26 cellular contexts compared by ENCODE assay signal in the genomic region with DNA sequence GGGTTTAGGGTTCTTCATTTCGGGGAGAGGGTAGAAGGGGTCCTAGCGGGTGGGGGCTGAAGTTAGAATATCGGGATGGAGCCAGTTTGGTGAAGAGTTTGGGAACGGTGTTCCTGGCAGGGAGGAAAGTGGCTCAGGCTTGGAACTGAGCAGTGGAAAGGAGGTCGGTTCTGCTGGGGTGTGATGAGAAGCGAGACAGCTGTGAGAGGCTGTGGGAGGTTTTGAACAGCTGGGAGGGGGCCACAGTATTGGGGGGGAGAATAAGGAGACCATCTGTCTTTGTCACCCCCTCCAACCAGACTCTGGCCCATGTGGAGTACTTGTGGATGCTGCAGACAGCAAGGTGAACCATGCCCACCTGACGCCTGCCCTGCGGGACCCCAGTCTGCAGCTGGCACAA. TPM values are rescaled to one million over a fixed set of nuclear protein-coding genes. Genes with fewer than 3 reads are reported as not detected.
A peak's percentile ranks its signal among the peaks of the same experiment; 100 is the strongest.
DNase-seq lines count a peak whose midpoint lies in the region; ATAC-seq and TF ChIP-seq lines count a peak whose summit lies in the region.
"Had no signal": no experiment of that assay in that cellular context is flagged by ENCODE, and none has a peak within 500 bp of the region (broad histone marks: within the 10 kb centered on the region; RNA-seq: fewer than 3 reads in every experiment).

No MANE protein-coding gene starts in this region.

- H3K27me3 ChIP-seq in H7 (ENCODE audit: control insufficient read depth, insufficient read depth, low read length) (peaks cover 21% of the 10 kb centered on the region; the same call in 1 of the 2 replicates), Peyer's patch (no peaks in the 10 kb centered on the region), osteoblast (ENCODE audit: insufficient read depth, low read length) (peaks cover 4% of the 10 kb centered on the region), smooth muscle cell (ENCODE audit: low read depth) (no peaks in the 10 kb centered on the region)

- H3K4me3 ChIP-seq in H7 (ENCODE audit: insufficient read depth, low read depth, low read length) (no peak overlapping the region), Peyer's patch (peak overlapping the region in 1 of 4 donors; percentile 12), osteoblast (ENCODE audit: insufficient read depth, low read length) (no peak overlapping the region), smooth muscle cell (no peak overlapping the region)
- H3K4me3 ChIP-seq: GM23248, SK-N-MC had no signal

- H3K9ac ChIP-seq in smooth muscle cell (ENCODE audit: low read depth) = no peak overlapping the region
- H3K9ac ChIP-seq: GM23248 had no signal

- H3K27ac ChIP-seq in Peyer's patch (peak overlapping the region in 3 of 4 donors; percentile 46 to 95 (median 85)), osteoblast (ENCODE audit: low read depth, low read length) (no peak overlapping the region), smooth muscle cell (ENCODE audit: low read depth) (no peak overlapping the region)
- H3K27ac ChIP-seq: GM23248, SK-N-MC had no signal

- H3K4me1 ChIP-seq in Peyer's patch (peaks cover 0 to 27% (median 5%) of the 10 kb centered on the region in 4 donors), osteoblast (ENCODE audit: insufficient read depth, low read length) (no peaks in the 10 kb centered on the region), smooth muscle cell (ENCODE audit: low read depth) (peaks cover 9% of the 10 kb centered on the region)

- TF ChIP-seq CTCF in Peyer's patch (IDR thresholded peaks at IDR 0.05) (no peak), osteoblast (IDR thresholded peaks at IDR 0.05; ENCODE audit: extremely low read depth, low read depth, low read length) (no peak), smooth muscle cell (IDR thresholded peaks at IDR 0.05; ENCODE audit: borderline replicate concordance, insufficient read depth, poor library complexity, severe bottlenecking) (no peak)

- H4K20me1 ChIP-seq in osteoblast (ENCODE audit: insufficient read depth, low read length) (no peaks in the 10 kb centered on the region), smooth muscle cell (ENCODE audit: low read depth) (no peaks in the 10 kb centered on the region)

- ATAC-seq in GM18867 (IDR thresholded peaks at IDR 0.05; ENCODE audit: unreplicated experiment) = no peak
- no peak for ATAC-seq in HG02938 (IDR thresholded peaks at IDR 0.05; ENCODE audit: unreplicated experiment)
- ATAC-seq: activated CD8-positive, alpha-beta memory T cell treated with anti-CD3 and anti-CD28 coated beads, Interleukin-2, amount 10 ng/mL, durations not matched to agents 7 days and 5 days; activated T-cell treated with anti-CD3 and anti-CD28 coated beads, Interleukin-2, amount 50 U/mL, for 4 hours; effector memory CD8-positive, alpha-beta T cell; naive thymus-derived CD4-positive, alpha-beta T cell; stimulated activated naive CD8-positive, alpha-beta T cell treated with anti-CD3 and anti-CD28 coated beads, Interleukin-15, Interleukin-2, amounts not matched to agents 100 U/mL and 50 U/mL, for 24 hours had no signal

- H3K79me2 ChIP-seq in osteoblast (ENCODE audit: insufficient read depth, low read length) (no peaks in the 10 kb centered on the region), smooth muscle cell (ENCODE audit: low read depth) (no peaks in the 10 kb centered on the region)

- H3K4me2 ChIP-seq in osteoblast (ENCODE audit: insufficient read depth, low read length) = no peak overlapping the region
- no peak overlapping the region for H3K4me2 ChIP-seq in smooth muscle cell

- no peak for TF ChIP-seq POLR2A in Peyer's patch (IDR thresholded peaks at IDR 0.05)

- H3K9me3 ChIP-seq in Peyer's patch = no peaks in the 10 kb centered on the region
- H3K9me3 ChIP-seq in osteoblast (ENCODE audit: low read depth, low read length) = no peaks in the 10 kb centered on the region
- no peaks in the 10 kb centered on the region for H3K9me3 ChIP-seq in smooth muscle cell (replicated peaks; ENCODE audit: low read depth)

- DNase-seq in H7 (peak; percentile 38), Peyer's patch (no peak), islet precursor cell (peak; percentile 35), osteoblast (ENCODE audit: insufficient read length, low spot score, missing footprints) (peak; percentile 71), smooth muscle cell (lab: John Stamatoyannopoulos, UW; ENCODE audit: unreplicated experiment) (no peak), NCI-H187 treated with DMSO at 0.1 percent for 48 hours (lab: John Stamatoyannopoulos, UW) (no peak)
- DNase-seq: activated CD4-positive, alpha-beta T cell treated with anti-CD3 and anti-CD28 coated beads, Interleukin-2, amount 50 U/mL, for 4 hours; activated CD4-positive, CD25-positive, alpha-beta regulatory T cell; activated CD8-positive, alpha-beta memory T cell treated with anti-CD3 and anti-CD28 coated beads, Interleukin-2, amount 10 ng/mL, durations not matched to agents 7 days and 5 days; activated gamma-delta T cell; activated naive CD8-positive, alpha-beta T cell treated with anti-CD3 and anti-CD28 coated beads, Interleukin-2, amount 10 ng/mL, durations not matched to agents 7 days and 5 days; activated T-cell treated with anti-CD3 and anti-CD28 coated beads, Interleukin-2, amount 50 U/mL, for 4 hours; aorta; COR-L47; cortex of kidney; DMS79; effector memory CD8-positive, alpha-beta T cell; GDM1; GM23248; head of caudate nucleus; HFFc6; naive thymus-derived CD4-positive, alpha-beta T cell; stimulated activated naive CD8-positive, alpha-beta T cell treated with anti-CD3 and anti-CD28 coated beads, Interleukin-15, Interleukin-2, amounts not matched to agents 100 U/mL and 50 U/mL, for 24 hours had no signal

- H3K36me3 ChIP-seq in H7 (replicated peaks; ENCODE audit: control insufficient read depth, insufficient read depth, low read length) (peaks cover 7% of the 10 kb centered on the region), Peyer's patch (peaks cover 0 to 46% (median 0%) of the 10 kb centered on the region in 3 donors), osteoblast (ENCODE audit: insufficient read depth, low read length) (peaks cover 19% of the 10 kb centered on the region), smooth muscle cell (ENCODE audit: low read depth) (no peaks in the 10 kb centered on the region)

- WGBS in smooth muscle cell (ENCODE audit: low lambda C conversion rate) = 97% methylated on average over 6 of the region's 8 CpGs

- no peak overlapping the region for H2AFZ ChIP-seq in osteoblast (ENCODE audit: low read length)
- no peak overlapping the region for H2AFZ ChIP-seq in smooth muscle cell (ENCODE audit: low read depth)

- peaks cover 7% of the 10 kb centered on the region for H3F3A ChIP-seq in smooth muscle cell (ENCODE audit: low read depth)

RNA-seq across cellular contexts. Expression of gene TM6SF2, which starts 1.0 kb away (rescaled TPM):
- 0.52 and 1.4 TPM in 2 replicates for total RNA-seq in H7 (2014; rRNA removed; shearing (Covaris generic))
- total RNA-seq in Peyer's patch = 100 to 1,000 TPM in 3 of 4 donors, 10 to 100 TPM in 1; 31.4 to 534 (median 463) TPM
- total RNA-seq in osteoblast = 0.29 and 0.36 TPM in 2 replicates
- total RNA-seq in smooth muscle cell = 1.0 and 3.4 TPM in 2 replicates
- polyA plus RNA-seq in smooth muscle cell = 7.9 and 9.4 TPM in 2 replicates
- total RNA-seq: activated CD8-positive, alpha-beta memory T cell treated with anti-CD3 and anti-CD28 coated beads, Interleukin-2, amount 10 ng/mL, durations not matched to agents 7 days and 5 days; activated naive CD8-positive, alpha-beta T cell treated with anti-CD3 and anti-CD28 coated beads, Interleukin-2, amount 10 ng/mL, durations not matched to agents 7 days and 5 days; activated T-cell treated with anti-CD3 and anti-CD28 coated beads, Interleukin-2, amount 50 U/mL, for 4 hours had no signal
- polyA plus RNA-seq: naive thymus-derived CD4-positive, alpha-beta T cell had no signal

RNA-seq across cellular contexts. Expression of gene SUGP1, which starts 46.2 kb away (rescaled TPM):
- 43.7 and 44.4 TPM in 2 replicates for total RNA-seq in H7 (2014; rRNA removed; shearing (Covaris generic))
- total RNA-seq in Peyer's patch (10 to 100 TPM; 49.5 to 58.6 (median 55.2) TPM), osteoblast (27.1 and 31.2 TPM in 2 replicates), smooth muscle cell (19.9 and 28.9 TPM in 2 replicates)
- 47.4 and 54.1 TPM in 2 replicates for polyA plus RNA-seq in smooth muscle cell

RNA-seq across cellular contexts. Expression of gene MAU2, which starts 46.5 kb away (rescaled TPM):
- total RNA-seq in H7 (2014; rRNA removed; shearing (Covaris generic)) = 39.9 and 43.3 TPM in 2 replicates
- 100 to 1,000 TPM in 3 of 4 donors, 10 to 100 TPM in 1; 79.3 to 160 (median 130) TPM for total RNA-seq in Peyer's patch
- 37.1 and 39.1 TPM in 2 replicates for total RNA-seq in osteoblast
- 25.4 and 28.0 TPM in 2 replicates for total RNA-seq in smooth muscle cell
- 19.9 and 27.6 TPM in 2 replicates for polyA plus RNA-seq in smooth muscle cell

Comparison
In these comparisons a context has a peak if more than half of its experiments do, and no peak if none do; other contexts are left out.
1. DNase-seq: peak in H7 (single experiment), islet precursor cell (single experiment) and osteoblast (single experiment); none in Peyer's patch (0 of 3), smooth muscle cell (single experiment) and NCI-H187 treated with DMSO at 0.1 percent for 48 hours (single experiment).
2. H3K27ac ChIP-seq: peak in Peyer's patch (3 of 4); none in osteoblast (single experiment) and smooth muscle cell (single experiment).